19 cellular contexts compared by ENCODE assay signal in genomic region chr9:11088826-11089374, GRCh38.
DNase-seq lines count a peak whose midpoint lies in the region; ATAC-seq and TF ChIP-seq lines count a peak whose summit lies in the region.
"Had no signal": no experiment of that assay in that cellular context is flagged by ENCODE, and none has a peak within 500 bp of the region (broad histone marks: within the 10 kb centered on the region; RNA-seq: fewer than 3 reads in every experiment).

No MANE protein-coding gene starts in this region.

- H3K27ac ChIP-seq in mesenchymal stem cell (ENCODE audit: low read length, poor library complexity, severe bottlenecking) (peak overlapping the region; percentile 55), neural progenitor cell (no peak overlapping the region)
- H3K27ac ChIP-seq: GM23248 had no signal

- H4K8ac ChIP-seq in mesenchymal stem cell (ENCODE audit: low read length) = no peak overlapping the region

- no peak overlapping the region for H4K91ac ChIP-seq in mesenchymal stem cell (ENCODE audit: low read length)

- H4K20me1 ChIP-seq in neural progenitor cell (ENCODE audit: low read depth) = no peaks in the 10 kb centered on the region

- H3K4me3 Mint-ChIP-seq in neural progenitor cell = no peak overlapping the region
- H3K4me3 Mint-ChIP-seq in T-helper 2 cell treated with Interferon-gamma antibody and Interleukin-4, amounts not matched to agents 5 μg/mL and 100 μg/mL, for 36 hours = no peak overlapping the region
- H3K4me3 Mint-ChIP-seq: CD4-positive, CD25-positive, alpha-beta regulatory T cell; CD8-positive, alpha-beta memory T cell had no signal

- H3K14ac ChIP-seq in mesenchymal stem cell (ENCODE audit: low read length in 2 of 2) = no peak overlapping the region

- H3K36me3 Mint-ChIP-seq in neural progenitor cell = no peaks in the 10 kb centered on the region
- H3K36me3 Mint-ChIP-seq in T-helper 2 cell treated with Interferon-gamma antibody and Interleukin-4, amounts not matched to agents 5 μg/mL and 100 μg/mL, for 36 hours (ENCODE audit: low read depth) = no peaks in the 10 kb centered on the region
- H3K36me3 Mint-ChIP-seq: CD4-positive, CD25-positive, alpha-beta regulatory T cell; CD8-positive, alpha-beta memory T cell had no signal

- no peak overlapping the region for H2BK120ac ChIP-seq in mesenchymal stem cell (ENCODE audit: low read depth, low read length)

- DNase-seq in astrocyte of the spinal cord (ENCODE audit: low read depth, low spot score) (peak; percentile 2), mesenchymal stem cell (peak; percentile 19), neural progenitor cell (ENCODE audit: low spot score) (no peak), NCI-H2171 treated with DMSO at 0.1 percent for 48 hours (lab: John Stamatoyannopoulos, UW) (no peak)
- DNase-seq in T-helper 2 cell treated with Interferon-gamma antibody and Interleukin-4, amounts not matched to agents 5 μg/mL and 100 μg/mL, for 36 hours (ENCODE audit: low spot score) = no peak
- DNase-seq: ACHN; BE2C; C1 segment of cervical spinal cord; CD4-positive, CD25-positive, alpha-beta regulatory T cell; CD8-positive, alpha-beta memory T cell; COR-L47; DMS 273 treated with DMSO at 0.1 percent for 48 hours; DMS53; DND-41; EL; GM23248 had no signal

- no peak overlapping the region for H2BK12ac ChIP-seq in mesenchymal stem cell (ENCODE audit: low read length in 2 of 2)

- H3K23ac ChIP-seq in mesenchymal stem cell (ENCODE audit: low read length in 2 of 2) = no peak overlapping the region

- H3K36me3 ChIP-seq in mesenchymal stem cell (ENCODE audit: control insufficient read depth in 1 of 2, insufficient read depth in 2 of 2, low read depth in 1 of 2, low read length in 2 of 2) = no peaks in the 10 kb centered on the region
- no peaks in the 10 kb centered on the region for H3K36me3 ChIP-seq in neural progenitor cell
- H3K36me3 ChIP-seq: BE2C, HAP-1 had no signal

- H3K9ac ChIP-seq in mesenchymal stem cell (ENCODE audit: low read length) = no peak overlapping the region
- H3K9ac ChIP-seq in neural progenitor cell = no peak overlapping the region
- H3K9ac ChIP-seq: GM23248 had no signal

- no peak overlapping the region for H2BK15ac ChIP-seq in mesenchymal stem cell (ENCODE audit: low read depth, poor library complexity, severe bottlenecking)

- H3K27me3 Mint-ChIP-seq in neural progenitor cell (ENCODE audit: insufficient read depth, low read depth) = no peaks in the 10 kb centered on the region
- H3K27me3 Mint-ChIP-seq in T-helper 2 cell treated with Interferon-gamma antibody and Interleukin-4, amounts not matched to agents 5 μg/mL and 100 μg/mL, for 36 hours (ENCODE audit: low read depth) = no peaks in the 10 kb centered on the region
- H3K27me3 Mint-ChIP-seq: CD4-positive, CD25-positive, alpha-beta regulatory T cell; CD8-positive, alpha-beta memory T cell had no signal

- TF ChIP-seq CTCF in astrocyte of the spinal cord (IDR thresholded peaks at IDR 0.05; ENCODE audit: low read depth, low read length) (no peak), neural progenitor cell (IDR thresholded peaks at IDR 0.05) (no peak)

- H3K79me2 ChIP-seq in neural progenitor cell (ENCODE audit: low read depth) = no peaks in the 10 kb centered on the region

- no peak overlapping the region for H3K4me3 ChIP-seq in astrocyte of the spinal cord (ENCODE audit: low read depth, low read length)
- H3K4me3 ChIP-seq in mesenchymal stem cell (ENCODE audit: insufficient read depth in 1 of 2, low read depth in 1 of 2, low read length in 2 of 2) = no peak overlapping the region
- no peak overlapping the region for H3K4me3 ChIP-seq in neural progenitor cell
- H3K4me3 ChIP-seq: GM12878, GM23248, HAP-1 had no signal

- H3K4me1 Mint-ChIP-seq in neural progenitor cell = no peaks in the 10 kb centered on the region
- H3K4me1 Mint-ChIP-seq in T-helper 2 cell treated with Interferon-gamma antibody and Interleukin-4, amounts not matched to agents 5 μg/mL and 100 μg/mL, for 36 hours (ENCODE audit: low read depth) = no peaks in the 10 kb centered on the region
- H3K4me1 Mint-ChIP-seq: CD4-positive, CD25-positive, alpha-beta regulatory T cell; CD8-positive, alpha-beta memory T cell had no signal

- H3K4me2 ChIP-seq in mesenchymal stem cell (ENCODE audit: low read length, poor library complexity, severe bottlenecking) (no peak overlapping the region), neural progenitor cell (no peak overlapping the region)

- H3K9me3 Mint-ChIP-seq in neural progenitor cell = no peaks in the 10 kb centered on the region
- H3K9me3 Mint-ChIP-seq in T-helper 2 cell treated with Interferon-gamma antibody and Interleukin-4, amounts not matched to agents 5 μg/mL and 100 μg/mL, for 36 hours = peaks cover 41% of the 10 kb centered on the region

- H2AFZ ChIP-seq in mesenchymal stem cell (ENCODE audit: low read depth, low read length) = no peak overlapping the region
- peak overlapping the region; percentile 12 for H2AFZ ChIP-seq in neural progenitor cell (replicated peaks)
- H2AFZ ChIP-seq: GM23248 had no signal

- WGBS in mesenchymal stem cell = 63% methylated on average over 1 of the region's 1 CpG

- no peak for ATAC-seq in GM18511 (IDR thresholded peaks at IDR 0.05; ENCODE audit: unreplicated experiment)
- ATAC-seq: GM12878 had no signal

- H3K27me3 ChIP-seq in mesenchymal stem cell (ENCODE audit: control insufficient read depth in 1 of 2, insufficient read depth in 1 of 2, low read length in 2 of 2) (no peaks in the 10 kb centered on the region), neural progenitor cell (no peaks in the 10 kb centered on the region)
- H3K27me3 ChIP-seq: BE2C had no signal

- no peak overlapping the region for H3K4ac ChIP-seq in mesenchymal stem cell (ENCODE audit: low read depth in 1 of 2, low read length in 2 of 2)

- H3K18ac ChIP-seq in mesenchymal stem cell (ENCODE audit: low read depth in 1 of 2, low read length in 2 of 2) = no peak overlapping the region

- H3F3A ChIP-seq in neural progenitor cell (ENCODE audit: low read depth) = no peaks in the 10 kb centered on the region

- H3K9me3 ChIP-seq in mesenchymal stem cell (ENCODE audit: control insufficient read depth, low read length) (peaks cover 3% of the 10 kb centered on the region), neural progenitor cell (ENCODE audit: low read depth) (no peaks in the 10 kb centered on the region)
- H3K9me3 ChIP-seq: BE2C, HAP-1 had no signal

- H3K4me1 ChIP-seq in mesenchymal stem cell (ENCODE audit: control insufficient read depth, insufficient read depth, low read depth, low read length) = no peaks in the 10 kb centered on the region
- H3K4me1 ChIP-seq in neural progenitor cell = no peaks in the 10 kb centered on the region
- H3K4me1 ChIP-seq: BE2C, HAP-1 had no signal

- no peak overlapping the region for H3K27ac Mint-ChIP-seq in neural progenitor cell
- H3K27ac Mint-ChIP-seq in T-helper 2 cell treated with Interferon-gamma antibody and Interleukin-4, amounts not matched to agents 5 μg/mL and 100 μg/mL, for 36 hours = no peak overlapping the region
- H3K27ac Mint-ChIP-seq: CD4-positive, CD25-positive, alpha-beta regulatory T cell; CD8-positive, alpha-beta memory T cell had no signal

- H2BK5ac ChIP-seq in mesenchymal stem cell (ENCODE audit: low read depth, low read length, poor library complexity, severe bottlenecking) = no peak overlapping the region

- no peak overlapping the region for H2AK5ac ChIP-seq in mesenchymal stem cell (ENCODE audit: low read length, severe bottlenecking)

- H3K79me1 ChIP-seq in mesenchymal stem cell (replicated peaks; ENCODE audit: low read length, poor library complexity, severe bottlenecking) = no peaks in the 10 kb centered on the region

- in situ Hi-C loops in astrocyte of the spinal cord (cut with HindIII; ENCODE audit: low sequenced_read_pairs) = no loop called here

Comparison
In these comparisons a context has a peak if more than half of its experiments do, and no peak if none do; other contexts are left out.
1. DNase-seq: peak in astrocyte of the spinal cord (single experiment) and mesenchymal stem cell (single experiment); none in neural progenitor cell (single experiment), T-helper 2 cell treated with Interferon-gamma antibody and Interleukin-4, amounts not matched to agents 5 μg/mL and 100 μg/mL, for 36 hours (single experiment) and NCI-H2171 treated with DMSO at 0.1 percent for 48 hours (single experiment).